In the genomic region with DNA sequence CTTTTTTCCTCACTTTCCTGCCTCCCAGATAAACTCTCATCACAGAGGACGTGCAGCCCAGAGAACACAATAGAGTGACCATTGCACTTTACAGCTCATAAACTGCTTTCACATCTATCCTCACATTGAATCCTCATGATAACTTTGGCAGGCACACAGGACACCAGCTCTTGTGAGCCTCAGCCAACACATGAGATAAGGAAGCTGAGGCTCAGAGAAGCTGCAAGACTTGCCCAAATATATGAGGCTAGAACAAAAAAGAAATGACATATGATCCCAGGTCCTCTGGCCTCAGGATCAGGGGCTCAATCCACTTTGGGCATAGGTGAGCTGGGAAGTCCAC, we compare ENCODE assay signal across 20 cellular contexts.
DNase-seq lines count a peak whose midpoint lies in the region; ATAC-seq and TF ChIP-seq lines count a peak whose summit lies in the region.
"Had no signal": no experiment of that assay in that cellular context is flagged by ENCODE, and none has a peak within 500 bp of the region (broad histone marks: within the 10 kb centered on the region; RNA-seq: fewer than 3 reads in every experiment).

No MANE protein-coding gene starts in this region.

- H3K27ac ChIP-seq in mammary epithelial cell (ENCODE audit: insufficient read depth, low read depth, low read length) (no peak overlapping the region), right cardiac atrium (ENCODE audit: low read length) (peak overlapping the region; percentile 75), suprapubic skin (peak overlapping the region; percentile 58)
- H3K27ac ChIP-seq: BLaER1, lower lobe of right lung, thoracic aorta, WERI-Rb-1 had no signal

- dilution Hi-C loops in mammary epithelial cell (cut with HindIII; ENCODE audit: low sequenced_read_pairs): no loop called here

- POLR2A ChIA-PET in MCF 10A (lab: Yijun Ruan, JAX): interaction anchor here (0.5 to 1.7 kb wide), 6 partner anchors 9 to 884 kb away, joined by 3 to 8 read pairs (median 4); a partner anchor contains a TSS

- no peak for TF ChIP-seq EP300 in suprapubic skin (IDR thresholded peaks at IDR 0.05)

- H3K36me3 Mint-ChIP-seq in MCF 10A (ENCODE audit: insufficient read depth, unreplicated experiment) (no peaks in the 10 kb centered on the region), chondrocyte (ENCODE audit: low read depth) (no peaks in the 10 kb centered on the region)
- H3K36me3 Mint-ChIP-seq: activated naive CD8-positive, alpha-beta T cell treated with anti-CD3 and anti-CD28 coated beads, Interleukin-2, amount 10 ng/mL, durations not matched to agents 7 days and 5 days; brain; naive B cell had no signal

- H3K27ac Mint-ChIP-seq in MCF 10A (ENCODE audit: low read depth, unreplicated experiment): peak overlapping the region; percentile 1
- peak overlapping the region; percentile 57 for H3K27ac Mint-ChIP-seq in chondrocyte (ENCODE audit: unreplicated experiment)
- H3K27ac Mint-ChIP-seq: activated CD8-positive, alpha-beta T cell treated with anti-CD3 and anti-CD28 coated beads, Interleukin-2, amount 10 ng/mL, durations not matched to agents 7 days and 5 days; activated naive CD8-positive, alpha-beta T cell treated with anti-CD3 and anti-CD28 coated beads, Interleukin-2, amount 10 ng/mL, durations not matched to agents 7 days and 5 days; dendritic cell treated with granulocyte-macrophage colony-stimulating factor and Interleukin-4, amounts not matched to agents 40 ng/mL and 50 ng/mL, for 4 days; naive B cell had no signal

- no peak overlapping the region for H3K4me2 ChIP-seq in mammary epithelial cell (ENCODE audit: insufficient read depth, low read depth, low read length)
- H3K4me2 ChIP-seq: BLaER1 had no signal

- H3K4me1 Mint-ChIP-seq in MCF 10A (ENCODE audit: insufficient read depth, unreplicated experiment): peaks cover 10% of the 10 kb centered on the region
- peaks cover 10% of the 10 kb centered on the region for H3K4me1 Mint-ChIP-seq in chondrocyte (ENCODE audit: low read depth)
- H3K4me1 Mint-ChIP-seq: activated naive CD8-positive, alpha-beta T cell treated with anti-CD3 and anti-CD28 coated beads, Interleukin-2, amount 10 ng/mL, durations not matched to agents 7 days and 5 days; naive B cell had no signal

- no peaks in the 10 kb centered on the region for H3K27me3 ChIP-seq in mammary epithelial cell (ENCODE audit: insufficient read depth, low read length)
- no peaks in the 10 kb centered on the region for H3K27me3 ChIP-seq in right cardiac atrium (ENCODE audit: control insufficient read depth, insufficient read depth)
- no peaks in the 10 kb centered on the region for H3K27me3 ChIP-seq in suprapubic skin
- H3K27me3 ChIP-seq: BLaER1 had no signal

- no peak overlapping the region for H3K9ac ChIP-seq in mammary epithelial cell (ENCODE audit: insufficient read depth, low read length)
- H3K9ac ChIP-seq: BLaER1 had no signal

- no peak for TF ChIP-seq POLR2A in suprapubic skin (IDR thresholded peaks at IDR 0.05)

- no TSS peak for BruUV-seq in MCF 10A (replicated peaks; lab: Mats Ljungman, UMichigan)
- BruUV-seq in mammary epithelial cell (replicated peaks; lab: Mats Ljungman, UMichigan): no TSS peak

- no peaks in the 10 kb centered on the region for H3K79me2 ChIP-seq in mammary epithelial cell (ENCODE audit: insufficient read depth, low read length)

- H3K9me3 ChIP-seq in mammary epithelial cell (replicated peaks; ENCODE audit: insufficient read depth, low read length) (no peaks in the 10 kb centered on the region), right cardiac atrium (ENCODE audit: control insufficient read depth, low read length) (no peaks in the 10 kb centered on the region), suprapubic skin (no peaks in the 10 kb centered on the region)
- H3K9me3 ChIP-seq: BLaER1, lower lobe of right lung, thoracic aorta had no signal

- 75% methylated on average over 1 of the region's 1 CpG for WGBS in mammary epithelial cell (ENCODE audit: low coverage, missing lambda C conversion rate)
- WGBS in right cardiac atrium: 18% methylated on average over 1 of the region's 1 CpG
- WGBS in suprapubic skin: 48% methylated on average over 1 of the region's 1 CpG

- H3K9me3 Mint-ChIP-seq in MCF 10A (ENCODE audit: unreplicated experiment): no peaks in the 10 kb centered on the region
- H3K9me3 Mint-ChIP-seq in chondrocyte (ENCODE audit: low read depth): peaks cover 3% of the 10 kb centered on the region
- H3K9me3 Mint-ChIP-seq: activated naive CD8-positive, alpha-beta T cell treated with anti-CD3 and anti-CD28 coated beads, Interleukin-2, amount 10 ng/mL, durations not matched to agents 7 days and 5 days; dendritic cell treated with granulocyte-macrophage colony-stimulating factor and Interleukin-4, amounts not matched to agents 40 ng/mL and 50 ng/mL, for 4 days had no signal

- in situ Hi-C loops in mammary epithelial cell (cut with MboI; ENCODE audit: low sequenced_read_pairs in 2 of 2): no loop called here

- no peak for TF ChIP-seq CTCF in MCF 10A (IDR thresholded peaks at IDR 0.05; ENCODE audit: unreplicated experiment)
- no peak for TF ChIP-seq CTCF in mammary epithelial cell (conservative IDR thresholded peaks at IDR 0.05 in 1 of 2, IDR thresholded peaks at IDR 0.05 in 1 of 2; ENCODE audit: extremely low read depth in 1 of 2, insufficient read depth in 1 of 2, low read depth in 1 of 2, low read length in 2 of 2)
- TF ChIP-seq CTCF in chondrocyte (IDR thresholded peaks at IDR 0.05): no peak
- no peak for TF ChIP-seq CTCF in suprapubic skin (IDR thresholded peaks at IDR 0.05)

- CTCF ChIA-PET in MCF 10A (lab: Yijun Ruan, JAX) (no interaction called here), mammary epithelial cell (lab: Charles Lee; ENCODE audit: low non-redundant PET) (no interaction called here)

- ATAC-seq in right cardiac atrium: peak; percentile 68 to 73
- no peak for ATAC-seq in GM18868 (IDR thresholded peaks at IDR 0.05; ENCODE audit: unreplicated experiment)
- no peak for ATAC-seq in HG03175 (IDR thresholded peaks at IDR 0.05; ENCODE audit: unreplicated experiment)
- ATAC-seq: activated CD8-positive, alpha-beta T cell treated with anti-CD3 and anti-CD28 coated beads, Interleukin-2, amount 10 ng/mL, durations not matched to agents 7 days and 5 days had no signal

- H3K4me1 ChIP-seq in mammary epithelial cell (ENCODE audit: insufficient read depth, low read length) (peaks cover 11% of the 10 kb centered on the region), right cardiac atrium (ENCODE audit: control insufficient read depth, insufficient read depth, low read length) (peaks cover 1% of the 10 kb centered on the region), suprapubic skin (peaks cover 5% of the 10 kb centered on the region)
- H3K4me1 ChIP-seq: BLaER1, lower lobe of right lung had no signal

- intact Hi-C loops in MCF 10A (cut with micrococcal nuclease): loop anchor here (5.0 kb wide), 1 partner anchor 85 kb away; a partner anchor contains a TSS
- intact Hi-C loops in mammary epithelial cell (cut with micrococcal nuclease): no loop called here
- intact Hi-C loops in right cardiac atrium (cut with DNase I): loop anchor here in 3 of 4 donors (5.0 to 10.0 kb wide), 3 partner anchors 72 to 85 kb away; a partner anchor contains a TSS

- H4K20me1 ChIP-seq in mammary epithelial cell (ENCODE audit: insufficient read depth, low read length): no peaks in the 10 kb centered on the region
- H4K20me1 ChIP-seq: BLaER1 had no signal

- no peak for DNase-seq in MCF 10A (ENCODE audit: unreplicated experiment)
- no peak for DNase-seq in mammary epithelial cell
- DNase-seq in chondrocyte (ENCODE audit: low spot score): no peak
- DNase-seq in right cardiac atrium: no peak
- DNase-seq in suprapubic skin (ENCODE audit: low spot score in 2 of 2): no peak
- DNase-seq in activated CD4-positive, alpha-beta T cell treated with anti-CD3 and anti-CD28 coated beads, Interleukin-2, amount 50 U/mL, for 4 hours: no peak
- DNase-seq: 8988T; activated CD8-positive, alpha-beta T cell treated with anti-CD3 and anti-CD28 coated beads, Interleukin-2, amount 10 ng/mL, durations not matched to agents 7 days and 5 days; activated naive CD8-positive, alpha-beta T cell treated with anti-CD3 and anti-CD28 coated beads, Interleukin-2, amount 10 ng/mL, durations not matched to agents 7 days and 5 days; lower lobe of right lung; naive B cell; NCI-H1930; NK-92 treated with Interleukin-12 subunit alpha and Interleukin-12 subunit beta, amount 100 ng/mL, for 24 hours had no signal

- no peaks in the 10 kb centered on the region for H3K27me3 Mint-ChIP-seq in MCF 10A (ENCODE audit: insufficient read depth, unreplicated experiment)
- no peaks in the 10 kb centered on the region for H3K27me3 Mint-ChIP-seq in chondrocyte (ENCODE audit: low read depth)
- H3K27me3 Mint-ChIP-seq: brain had no signal

- no peak overlapping the region for H3K4me3 Mint-ChIP-seq in MCF 10A (ENCODE audit: unreplicated experiment)
- no peak overlapping the region for H3K4me3 Mint-ChIP-seq in chondrocyte (ENCODE audit: unreplicated experiment)
- H3K4me3 Mint-ChIP-seq: activated CD8-positive, alpha-beta T cell treated with anti-CD3 and anti-CD28 coated beads, Interleukin-2, amount 10 ng/mL, durations not matched to agents 7 days and 5 days; activated naive CD8-positive, alpha-beta T cell treated with anti-CD3 and anti-CD28 coated beads, Interleukin-2, amount 10 ng/mL, durations not matched to agents 7 days and 5 days; brain; dendritic cell treated with granulocyte-macrophage colony-stimulating factor and Interleukin-4, amounts not matched to agents 40 ng/mL and 50 ng/mL, for 4 days; naive B cell had no signal

- no peaks in the 10 kb centered on the region for H3K36me3 ChIP-seq in mammary epithelial cell (ENCODE audit: insufficient read depth, low read length)
- H3K36me3 ChIP-seq in suprapubic skin: no peaks in the 10 kb centered on the region
- H3K36me3 ChIP-seq: BLaER1, lower lobe of right lung, thoracic aorta, WERI-Rb-1 had no signal

- H2AFZ ChIP-seq in mammary epithelial cell (ENCODE audit: low read depth, low read length): no peak overlapping the region

- H3K4me3 ChIP-seq in mammary epithelial cell (replicated peaks in 1 of 3; ENCODE audit: insufficient read depth in 1 of 3, low read depth in 2 of 3, low read length in 3 of 3): no peak overlapping the region
- no peak overlapping the region for H3K4me3 ChIP-seq in right cardiac atrium (ENCODE audit: low read length)
- H3K4me3 ChIP-seq in suprapubic skin: no peak overlapping the region
- H3K4me3 ChIP-seq: BLaER1, lower lobe of right lung, thoracic aorta had no signal

Comparison
In these comparisons a context has a peak if more than half of its experiments do, and no peak if none do; other contexts are left out.
1. ATAC-seq: peak in right cardiac atrium (2 of 2); none in GM18868 (single experiment) and HG03175 (single experiment).